Comparison of ENCODE assay signal across 8 cellular contexts in genomic region chr14:68937790-68938514, GRCh38. TPM values are rescaled to one million over a fixed set of nuclear protein-coding genes. Genes with fewer than 3 reads are reported as not detected.
A peak's percentile ranks its signal among the peaks of the same experiment; 100 is the strongest.
DNase-seq lines count a peak whose midpoint lies in the region; ATAC-seq and TF ChIP-seq lines count a peak whose summit lies in the region.

No MANE protein-coding gene starts in this region.

- TF ChIP-seq EP300 in stomach (IDR thresholded peaks at IDR 0.05): peak; percentile 87

- no peaks in the 10 kb centered on the region for H3K36me3 Mint-ChIP-seq in effector memory CD8-positive, alpha-beta T cell (ENCODE audit: insufficient read depth)

- no peaks in the 10 kb centered on the region for H3K4me1 Mint-ChIP-seq in effector memory CD8-positive, alpha-beta T cell (ENCODE audit: low read depth in 2 of 2)

- in situ Hi-C loops in G401 (cut with HindIII; ENCODE audit: low sequenced_read_pairs): no loop called here

- intact Hi-C loops in stomach (cut with DNase I; ENCODE audit: low total_unique reads): no loop called here

- H3K4me3 ChIP-seq in stomach: peak overlapping the region in 1 of 4 donors; percentile 28

- no peaks in the 10 kb centered on the region for H3K27me3 ChIP-seq in stomach

- H3K27ac Mint-ChIP-seq in effector memory CD8-positive, alpha-beta T cell: peak overlapping the region in 1 of 2 donors; percentile 22

- peak overlapping the region; percentile 62 for H3K27ac ChIP-seq in angular gyrus (ENCODE audit: low read depth, low read length)
- peak overlapping the region; percentile 63 to 91 (median 85) for H3K27ac ChIP-seq in stomach

- H3K4me1 ChIP-seq in stomach: peaks cover 82 to 99% (median 94%) of the 10 kb centered on the region in 4 donors

- H3K27me3 Mint-ChIP-seq in effector memory CD8-positive, alpha-beta T cell: peaks cover 0 to 6% of the 10 kb centered on the region in 2 donors

- TF ChIP-seq CTCF in stomach (IDR thresholded peaks at IDR 0.05): peak in 3 of 7 experiments; percentile 15 to 47 (median 22)

- H3K4me3 Mint-ChIP-seq in effector memory CD8-positive, alpha-beta T cell: no peak overlapping the region

- TF ChIP-seq POLR2A in stomach (IDR thresholded peaks at IDR 0.05): no peak

- no peaks in the 10 kb centered on the region for H3K9me3 Mint-ChIP-seq in effector memory CD8-positive, alpha-beta T cell

- H3K9me3 ChIP-seq in stomach: no peaks in the 10 kb centered on the region

- H3K36me3 ChIP-seq in stomach: no peaks in the 10 kb centered on the region

- ATAC-seq in effector memory CD8-positive, alpha-beta T cell (replicated peaks): no peak

- DNase-seq in LHCN-M2 (ENCODE audit: low read depth) (peak; percentile 43), inferior parietal cortex (ENCODE audit: extremely low spot score) (peak; percentile 35), stomach (peak; percentile 76), G401 (ENCODE audit: low spot score) (no peak), NCI-H510A treated with DMSO at 0.1 percent for 48 hours (lab: John Stamatoyannopoulos, UW) (no peak), NCI-H2227 treated with DMSO at 0.1 percent for 48 hours (lab: John Stamatoyannopoulos, UW) (no peak)
- DNase-seq in effector memory CD8-positive, alpha-beta T cell: no peak

- WGBS in stomach, 5 donors: 18 to 50% (median 32%) methylated on average over 4 to 8 of the region's 8 CpGs

RNA-seq across cellular contexts. Expression of gene ACTN1, which starts 41.1 kb away (rescaled TPM):
- 292 and 318 TPM in 2 replicates for total RNA-seq in LHCN-M2 (2014; rRNA removed)
- 584 TPM for polyA plus RNA-seq in LHCN-M2 (2012)
- total RNA-seq in stomach: 100 to 1,000 TPM; 191 to 504 (median 237) TPM
- polyA plus RNA-seq in stomach: 10 to 100 TPM; 25.7 to 87.7 (median 43.6) TPM
- total RNA-seq in G401 (2014; rRNA removed; shearing (Covaris generic)): 78.8 and 90.9 TPM in 2 replicates

Comparison
In these comparisons a context has a peak if more than half of its experiments do, and no peak if none do; other contexts are left out.
1. DNase-seq: peak in LHCN-M2 (single experiment), inferior parietal cortex (single experiment) and stomach (single experiment); none in G401 (single experiment), NCI-H510A treated with DMSO at 0.1 percent for 48 hours (single experiment), NCI-H2227 treated with DMSO at 0.1 percent for 48 hours (single experiment) and effector memory CD8-positive, alpha-beta T cell (0 of 3).